Comparison of ENCODE assay signal across 19 cellular contexts in genomic region chr10:77360835-77361234, GRCh38.
DNase-seq lines count a peak whose midpoint lies in the region; ATAC-seq, FAIRE-seq and TF ChIP-seq lines count a peak whose summit lies in the region.
"Had no signal": no experiment of that assay in that cellular context is flagged by ENCODE, and none has a peak within 500 bp of the region (broad histone marks: within the 10 kb centered on the region; RNA-seq: fewer than 3 reads in every experiment).

No MANE protein-coding gene starts in this region.

- peaks cover 12% of the 10 kb centered on the region for H3K4me1 ChIP-seq in IMR-90 (ENCODE audit: control insufficient read depth, insufficient read depth, low read length)
- H3K4me1 ChIP-seq in trophoblast cell (ENCODE audit: control insufficient read depth in 1 of 2, insufficient read depth in 2 of 2, low read length in 2 of 2): peaks cover 9 to 13% of the 10 kb centered on the region in 2 experiments
- H3K4me1 ChIP-seq: HAP-1 had no signal

- H3K36me3 Mint-ChIP-seq in endothelial cell (ENCODE audit: low read depth, unreplicated experiment): no peaks in the 10 kb centered on the region
- H3K36me3 Mint-ChIP-seq: CD4-positive, alpha-beta memory T cell had no signal

- H3K36me3 ChIP-seq in IMR-90 (ENCODE audit: control insufficient read depth, insufficient read depth, low read length): no peaks in the 10 kb centered on the region
- peaks cover 8 to 16% of the 10 kb centered on the region in 2 experiments for H3K36me3 ChIP-seq in trophoblast cell (ENCODE audit: control insufficient read depth in 1 of 2, insufficient read depth in 2 of 2, low read length in 2 of 2)
- H3K36me3 ChIP-seq: BE2C, HAP-1 had no signal

- DNase-seq in IMR-90: no peak
- no peak for DNase-seq in endothelial cell (ENCODE audit: low spot score)
- DNase-seq in trophoblast cell: no peak
- DNase-seq in GM10266 (ENCODE audit: extremely low spot score): no peak
- DNase-seq in NCI-H345 (lab: John Stamatoyannopoulos, UW): no peak
- no peak for DNase-seq in DMS79 (lab: John Stamatoyannopoulos, UW)
- DNase-seq in HTR-8/SVneo (ENCODE audit: insufficient read length, low spot score): no peak
- DNase-seq: CD4-positive, alpha-beta memory T cell; COR-L47; DMS153; DND-41; GDM1 had no signal

- no peak overlapping the region for H4K8ac ChIP-seq in IMR-90 (ENCODE audit: low read depth in 2 of 2, low read length in 2 of 2)
- peak overlapping the region; percentile 1 for H4K8ac ChIP-seq in trophoblast cell (ENCODE audit: low read depth, low read length)

- no peak overlapping the region for H3K9ac ChIP-seq in IMR-90 (ENCODE audit: low read depth, low read length)
- H3K9ac ChIP-seq in trophoblast cell (ENCODE audit: low read length): no peak overlapping the region

- H2BK120ac ChIP-seq in IMR-90 (ENCODE audit: low read depth, low read length) (no peak overlapping the region), trophoblast cell (ENCODE audit: insufficient read depth, low read length, poor library complexity) (peak overlapping the region; percentile 20)

- H3K4me2 ChIP-seq in IMR-90 (ENCODE audit: low read depth, low read length) (no peak overlapping the region), trophoblast cell (ENCODE audit: low read length) (no peak overlapping the region)
- H3K4me2 ChIP-seq: A549 had no signal

- no peak overlapping the region for H2AFZ ChIP-seq in IMR-90 (replicated peaks; ENCODE audit: low read length, poor library complexity)
- no peak overlapping the region for H2AFZ ChIP-seq in trophoblast cell (ENCODE audit: insufficient read depth, low read length, poor library complexity)

- H3K27ac ChIP-seq in IMR-90 (ENCODE audit: insufficient read depth, low read length) (no peak overlapping the region), trophoblast cell (ENCODE audit: low read depth, low read length) (peak overlapping the region; percentile 39)
- H3K27ac ChIP-seq: C4-2B had no signal

- H3K23ac ChIP-seq in IMR-90 (ENCODE audit: low read depth, low read length) (no peak overlapping the region), trophoblast cell (ENCODE audit: low read length) (no peak overlapping the region)

- H3K79me1 ChIP-seq in IMR-90 (ENCODE audit: low read depth in 1 of 2, low read length in 2 of 2): peaks cover 0 to 16% of the 10 kb centered on the region in 2 experiments; a peak in 3 of 4 replicates
- peaks cover 4% of the 10 kb centered on the region for H3K79me1 ChIP-seq in trophoblast cell (ENCODE audit: low read length)

- H3K18ac ChIP-seq in IMR-90 (ENCODE audit: low read depth, low read length) (no peak overlapping the region), trophoblast cell (ENCODE audit: low read length) (peak overlapping the region; percentile 50)

- H2BK12ac ChIP-seq in trophoblast cell (ENCODE audit: low read length): no peak overlapping the region

- no peaks in the 10 kb centered on the region for H4K20me1 ChIP-seq in IMR-90 (ENCODE audit: insufficient read depth, low read length)

- no peaks in the 10 kb centered on the region for H3K9me3 ChIP-seq in IMR-90 (ENCODE audit: control insufficient read depth, insufficient read depth, low read length)
- peaks cover 7% of the 10 kb centered on the region for H3K9me3 ChIP-seq in trophoblast cell (ENCODE audit: insufficient read depth, low read depth, low read length)
- H3K9me3 ChIP-seq: A549, BE2C, HAP-1 had no signal

- no peak overlapping the region for H2BK15ac ChIP-seq in IMR-90 (ENCODE audit: low read depth, low read length)

- TF ChIP-seq POLR2A in IMR-90 (IDR thresholded peaks at IDR 0.05; ENCODE audit: low read depth, low read length): no peak

- intact Hi-C loops in IMR-90 (cut with micrococcal nuclease): no loop called here

- no peak overlapping the region for H2BK20ac ChIP-seq in IMR-90 (ENCODE audit: low read depth, low read length)

- no peak overlapping the region for H4K12ac ChIP-seq in trophoblast cell (ENCODE audit: low read depth, low read length)

- POLR2A ChIA-PET in IMR-90 (lab: Charles Lee; ENCODE audit: unreplicated experiment): no interaction called here

- no peak for ATAC-seq in IMR-90 (ENCODE audit: low read depth)
- ATAC-seq: A549 had no signal

- no peak overlapping the region for H2BK5ac ChIP-seq in IMR-90 (ENCODE audit: low read depth, low read length, poor library complexity, severe bottlenecking)
- peak overlapping the region; percentile 23 for H2BK5ac ChIP-seq in trophoblast cell (ENCODE audit: low read depth, low read length, poor library complexity)

- no peaks in the 10 kb centered on the region for H3K79me2 ChIP-seq in trophoblast cell (ENCODE audit: control insufficient read depth, insufficient read depth, low read length, poor library complexity)

- in situ Hi-C loops in IMR-90 (cut with MboI; ENCODE audit: low sequenced_read_pairs): no loop called here

- H3K4me3 ChIP-seq in IMR-90 (ENCODE audit: insufficient read depth, low read depth, low read length): no peak overlapping the region
- no peak overlapping the region for H3K4me3 ChIP-seq in trophoblast cell (ENCODE audit: low read depth, low read length)
- H3K4me3 ChIP-seq: A549, HAP-1 had no signal

- H3K4me1 Mint-ChIP-seq in endothelial cell (ENCODE audit: unreplicated experiment): peaks cover 6% of the 10 kb centered on the region
- H3K4me1 Mint-ChIP-seq: CD4-positive, alpha-beta memory T cell had no signal

- peak overlapping the region; percentile 27; the same call in 1 of the 2 replicates for H2AK5ac ChIP-seq in IMR-90 (ENCODE audit: low read depth, low read length)
- no peak overlapping the region for H2AK5ac ChIP-seq in trophoblast cell (ENCODE audit: low read length)

- H3K27ac Mint-ChIP-seq in endothelial cell (ENCODE audit: unreplicated experiment): no peak overlapping the region
- H3K27ac Mint-ChIP-seq: CD4-positive, alpha-beta memory T cell had no signal

- H3K4ac ChIP-seq in IMR-90 (ENCODE audit: low read depth, low read length) (no peak overlapping the region), trophoblast cell (ENCODE audit: low read depth, low read length) (no peak overlapping the region)

- H3K27me3 Mint-ChIP-seq in endothelial cell (ENCODE audit: unreplicated experiment): peaks cover 4% of the 10 kb centered on the region
- H3K27me3 Mint-ChIP-seq: CD4-positive, alpha-beta memory T cell had no signal

- no TSS peak for BruUV-seq in IMR-90 (replicated peaks; lab: Mats Ljungman, UMichigan)

- TF ChIP-seq CTCF in IMR-90 (conservative IDR thresholded peaks at IDR 0.05; ENCODE audit: low read depth, low read length) (no peak), endothelial cell (IDR thresholded peaks at IDR 0.05; ENCODE audit: unreplicated experiment) (no peak), GM10266 (IDR thresholded peaks at IDR 0.05; ENCODE audit: control insufficient read depth, insufficient read depth, low read depth, missing control alignments) (no peak)

- H3K14ac ChIP-seq in IMR-90 (replicated peaks; ENCODE audit: low read depth, low read length) (no peak overlapping the region; the same call in 1 of the 2 replicates), trophoblast cell (ENCODE audit: low read length) (peak overlapping the region; percentile 22)

- TF ChIP-seq RAD21 in IMR-90 (IDR thresholded peaks at IDR 0.05; ENCODE audit: low read length): no peak

- H3K4me3 Mint-ChIP-seq in endothelial cell (ENCODE audit: unreplicated experiment): peak overlapping the region; percentile 37
- H3K4me3 Mint-ChIP-seq: CD4-positive, alpha-beta memory T cell had no signal

- H3K56ac ChIP-seq in IMR-90 (ENCODE audit: extremely low read depth, insufficient read depth, low read length): no peak overlapping the region

- H3K9me3 Mint-ChIP-seq in endothelial cell (ENCODE audit: unreplicated experiment): no peaks in the 10 kb centered on the region

- H3K27me3 ChIP-seq in IMR-90 (ENCODE audit: control insufficient read depth, insufficient read depth, low read length) (no peaks in the 10 kb centered on the region), trophoblast cell (ENCODE audit: insufficient read depth, low read length) (no peaks in the 10 kb centered on the region)
- H3K27me3 ChIP-seq: BE2C had no signal

- H3K9me1 ChIP-seq in IMR-90 (ENCODE audit: insufficient read depth, low read length): peaks cover 20% of the 10 kb centered on the region

- no CpG with 5 or more reads among the region's 5 CpGs for WGBS in IMR-90 (ENCODE audit: extremely low coverage in 2 of 2, insufficient read length in 1 of 2), 2 experiments
- no CpG with 5 or more reads among the region's 5 CpGs for WGBS in trophoblast cell (ENCODE audit: extremely low coverage, insufficient coverage, insufficient read length)

- H4K91ac ChIP-seq in IMR-90 (ENCODE audit: insufficient read depth, low read depth, low read length): no peak overlapping the region
- peak overlapping the region; percentile 48 for H4K91ac ChIP-seq in trophoblast cell (ENCODE audit: low read depth, low read length)

- H4K5ac ChIP-seq in IMR-90 (ENCODE audit: low read depth, low read length): no peak overlapping the region

- no peak overlapping the region for H2AK9ac ChIP-seq in IMR-90 (replicated peaks; ENCODE audit: low read depth, low read length, poor library complexity)

- dilution Hi-C loops in IMR-90 (cut with HindIII; ENCODE audit: low sequenced_read_pairs, unreplicated experiment): no loop called here

- FAIRE-seq in HTR-8/SVneo (lab: Jason Lieb, UNC): no peak
- FAIRE-seq: A549, D721Med, GM18507, H1 had no signal

- CTCF ChIA-PET in IMR-90 (lab: Yijun Ruan, JAX): no interaction called here

TF ChIP-seq in IMR-90, 13 proteins besides CTCF, POLR2A, EP300 and RAD21 (continues in another document):
- TF ChIP-seq USF2 (IDR thresholded peaks at IDR 0.05; ENCODE audit: low read depth, low read length) (no peak), RCOR1 (IDR thresholded peaks at IDR 0.05; ENCODE audit: insufficient replicate concordance, low read length) (no peak), MAZ (IDR thresholded peaks at IDR 0.05; ENCODE audit: borderline replicate concordance, low read depth, low read length) (no peak), BHLHE40 (IDR thresholded peaks at IDR 0.05; ENCODE audit: low read depth, low read length) (no peak), FOS (IDR thresholded peaks at IDR 0.05; ENCODE audit: low read depth, low read length) (no peak), NFE2L2 (IDR thresholded peaks at IDR 0.05; ENCODE audit: low read depth, low read length) (no peak), CEBPB (IDR thresholded peaks at IDR 0.05; ENCODE audit: low read depth, low read length) (no peak), CHD1 (IDR thresholded peaks at IDR 0.05; ENCODE audit: low read depth, low read length) (no peak), MAFK (IDR thresholded peaks at IDR 0.05; ENCODE audit: low read depth, low read length) (no peak)
